In genomic region chr12:46221255-46222128, GRCh38 we compare ENCODE assay signal across 11 cellular contexts. TPM values are rescaled to one million over a fixed set of nuclear protein-coding genes. Genes with fewer than 3 reads are reported as not detected.
DNase-seq lines count a peak whose midpoint lies in the region; ATAC-seq and TF ChIP-seq lines count a peak whose summit lies in the region.
"Had no signal": no experiment of that assay in that cellular context is flagged by ENCODE, and none has a peak within 500 bp of the region (broad histone marks: within the 10 kb centered on the region; RNA-seq: fewer than 3 reads in every experiment).

No MANE protein-coding gene starts in this region.

- H3K27me3 Mint-ChIP-seq in memory B cell = no peaks in the 10 kb centered on the region

- peaks cover 97% of the 10 kb centered on the region for H4K20me1 ChIP-seq in BLaER1

- H3K36me3 Mint-ChIP-seq in memory B cell = peaks cover 37% of the 10 kb centered on the region

- ATAC-seq in memory B cell (ENCODE audit: low read depth) = no peak

- TF ChIP-seq CTCF in ascending aorta (IDR thresholded peaks at IDR 0.05) = no peak

- peak overlapping the region; percentile 99 for H3K27ac Mint-ChIP-seq in memory B cell

- H3K4me3 Mint-ChIP-seq in memory B cell = no peak overlapping the region

- H3K4me3 ChIP-seq in BLaER1 = no peak overlapping the region
- H3K4me3 ChIP-seq in HUES6 (ENCODE audit: low read depth, low read length) = no peak overlapping the region
- H3K4me3 ChIP-seq in ascending aorta = peak overlapping the region in 1 of 2 donors; percentile 22
- H3K4me3 ChIP-seq: skin epidermis, thoracic aorta had no signal

- H3K4me1 ChIP-seq in BLaER1 (peaks cover 68% of the 10 kb centered on the region), HUES6 (ENCODE audit: control insufficient read depth, insufficient read depth, low read length) (peaks cover 23% of the 10 kb centered on the region), ascending aorta (peaks cover 15 to 20% of the 10 kb centered on the region in 2 donors)

- H3K27me3 ChIP-seq in BLaER1 (no peaks in the 10 kb centered on the region), HUES6 (ENCODE audit: control insufficient read depth, insufficient read depth, low read length) (no peaks in the 10 kb centered on the region), ascending aorta (no peaks in the 10 kb centered on the region)

- peaks cover 56% of the 10 kb centered on the region for H3K4me1 Mint-ChIP-seq in memory B cell

- DNase-seq in ascending aorta (ENCODE audit: low spot score in 2 of 2) (no peak), memory B cell (ENCODE audit: low spot score in 2 of 2) (no peak), NCI-H2227 treated with DMSO at 0.1 percent for 48 hours (lab: John Stamatoyannopoulos, UW) (no peak), NOMO-1 treated with DMSO at 0.1 percent for 48 hours (lab: John Stamatoyannopoulos, UW; ENCODE audit: unreplicated experiment) (no peak), NCI-H187 treated with DMSO at 0.1 percent for 48 hours (lab: John Stamatoyannopoulos, UW) (no peak), NCI-H510A treated with DMSO at 0.1 percent for 48 hours (lab: John Stamatoyannopoulos, UW) (no peak)
- DNase-seq: NK-92 treated with Interleukin-12 subunit alpha and Interleukin-12 subunit beta, amount 100 ng/mL, for 24 hours had no signal

- peak overlapping the region; percentile 80; the same call in 1 of the 2 replicates for H3K4me2 ChIP-seq in BLaER1

- intact Hi-C loops in ascending aorta (cut with DNase I) = loop anchor here (5.0 kb wide), 2 partner anchors 46 to 146 kb away; partner anchors contain the start of gene SLC38A1

- H3K9ac ChIP-seq in BLaER1 = no peak overlapping the region
- no peak overlapping the region for H3K9ac ChIP-seq in HUES6 (ENCODE audit: low read length)

- no peaks in the 10 kb centered on the region for H3K9me3 Mint-ChIP-seq in memory B cell

- no peaks in the 10 kb centered on the region for H3K9me3 ChIP-seq in BLaER1
- H3K9me3 ChIP-seq in HUES6 (ENCODE audit: control insufficient read depth, insufficient read depth, low read depth, low read length) = no peaks in the 10 kb centered on the region
- no peaks in the 10 kb centered on the region for H3K9me3 ChIP-seq in ascending aorta
- H3K9me3 ChIP-seq: thoracic aorta had no signal

- H3K36me3 ChIP-seq in BLaER1 (peaks cover 67% of the 10 kb centered on the region), HUES6 (ENCODE audit: control insufficient read depth, insufficient read depth, low read length) (peaks cover 90% of the 10 kb centered on the region), ascending aorta (no peaks in the 10 kb centered on the region)
- H3K36me3 ChIP-seq: thoracic aorta had no signal

- H3K27ac ChIP-seq in BLaER1 (no peak overlapping the region; the same call in 1 of the 2 replicates), HUES6 (ENCODE audit: low read depth, low read length) (peak overlapping the region; percentile 7; the same call in 1 of the 2 replicates), ascending aorta (peak overlapping the region; percentile 45 to 64)

RNA-seq across cellular contexts. Expression of gene SLC38A1, which starts 47.4 kb away (rescaled TPM):
- 12.8 TPM for total RNA-seq in ascending aorta
